In the genomic region with DNA sequence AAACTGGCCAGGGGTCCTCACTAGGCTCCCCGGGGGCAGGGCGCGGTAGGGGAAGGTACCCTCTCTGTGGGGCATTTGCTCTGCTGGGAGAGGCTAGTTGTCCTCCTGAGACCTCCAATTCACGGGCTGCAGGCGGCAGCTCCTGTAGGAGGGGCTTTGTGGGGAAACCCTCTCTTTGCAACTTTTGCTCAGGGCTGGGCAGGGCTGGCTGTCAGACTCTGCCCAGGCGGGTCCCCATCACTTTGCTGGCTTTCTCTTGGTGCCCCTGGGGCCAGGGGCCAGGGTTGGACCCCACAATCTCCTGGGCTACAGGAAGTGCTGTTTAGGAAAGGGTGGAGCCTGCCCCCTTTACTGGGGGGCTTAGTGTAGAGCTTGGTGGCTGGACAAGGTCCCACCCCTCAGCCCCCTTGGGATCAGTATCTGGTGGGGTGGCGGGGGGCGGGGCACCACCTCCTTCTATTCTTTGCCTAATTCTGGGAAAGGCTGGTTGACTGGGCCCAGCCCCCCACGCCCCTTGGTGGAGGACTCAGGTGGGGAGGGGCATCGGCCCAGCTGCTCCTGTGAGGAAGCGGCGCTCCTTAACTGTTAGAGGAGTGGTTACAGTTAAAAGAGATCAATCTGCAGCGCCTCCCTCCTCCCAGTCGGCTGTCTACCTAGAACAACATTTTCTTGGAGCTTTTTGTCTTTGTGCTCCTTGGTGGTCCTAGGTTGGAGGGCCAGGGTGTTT, we compare ENCODE assay signal across 8 cellular contexts.
DNase-seq lines count a peak whose midpoint lies in the region; ATAC-seq and TF ChIP-seq lines count a peak whose summit lies in the region.

No MANE protein-coding gene starts in this region.

- H3K4me1 ChIP-seq in RWPE2 (ENCODE audit: insufficient read depth, poor library complexity, severe bottlenecking) (peaks cover 9% of the 10 kb centered on the region), heart right ventricle (peaks cover 0 to 13% (median 3%) of the 10 kb centered on the region in 9 donors), neuron (ENCODE audit: insufficient read depth, low read length) (no peaks in the 10 kb centered on the region), OCI-LY7 (ENCODE audit: insufficient read depth, low read length, poor library complexity, severe bottlenecking) (no peaks in the 10 kb centered on the region)

- ATAC-seq in RWPE2 (ENCODE audit: low read depth) (peak; percentile 60), heart right ventricle (peak in 2 of 8 donors; percentile 30 to 49), left colon (no peak)

- H3K4me2 ChIP-seq in OCI-LY7 (ENCODE audit: low read length) = no peak overlapping the region

- TF ChIP-seq CTCF in RWPE2 (IDR thresholded peaks at IDR 0.05; ENCODE audit: poor library complexity, severe bottlenecking) (peak; percentile 18), heart right ventricle (IDR thresholded peaks at IDR 0.05) (no peak), OCI-LY7 (conservative IDR thresholded peaks at IDR 0.05; ENCODE audit: low read length) (no peak)

- in situ Hi-C loops in Caki2 (cut with HindIII; ENCODE audit: low pct_unique_long_range_greater_than_20kb, low sequenced_read_pairs) = no loop called here

- H3K9me3 ChIP-seq in RWPE2 (ENCODE audit: severe bottlenecking) (no peaks in the 10 kb centered on the region), heart right ventricle (peaks cover 0 to 5% (median 0%) of the 10 kb centered on the region in 11 donors), neuron (ENCODE audit: low read length) (no peaks in the 10 kb centered on the region), OCI-LY7 (ENCODE audit: low read length) (no peaks in the 10 kb centered on the region)

- H3K36me3 ChIP-seq in RWPE2 (ENCODE audit: low read depth) (no peaks in the 10 kb centered on the region), heart right ventricle (no peaks in the 10 kb centered on the region), neuron (ENCODE audit: insufficient read depth, low read length) (no peaks in the 10 kb centered on the region), OCI-LY7 (ENCODE audit: insufficient read depth, low read length) (no peaks in the 10 kb centered on the region)

- H2AFZ ChIP-seq in neuron (ENCODE audit: low read depth, low read length) = peak overlapping the region; percentile 89
- H2AFZ ChIP-seq in OCI-LY7 (ENCODE audit: low read length) = no peak overlapping the region

- CTCF ChIA-PET in OCI-LY7 (lab: Charles Lee; ENCODE audit: unreplicated experiment) = no interaction called here

- intact Hi-C loops in heart right ventricle (cut with DNase I) (no loop called here), OCI-LY7 (cut with micrococcal nuclease; ENCODE audit: unreplicated experiment) (no loop called here), left colon (cut with DNase I, micrococcal nuclease) (no loop called here)

- H3K79me2 ChIP-seq in OCI-LY7 (ENCODE audit: insufficient read depth, low read depth, low read length) = no peaks in the 10 kb centered on the region

- H3K9me2 ChIP-seq in OCI-LY7 (ENCODE audit: insufficient read depth, low read length) = no peaks in the 10 kb centered on the region

- H3K4me3 ChIP-seq in RWPE2 (ENCODE audit: severe bottlenecking) (peak overlapping the region; percentile 51), heart right ventricle (peak overlapping the region in 8 of 10 donors; percentile 21 to 46 (median 38)), neuron (ENCODE audit: low read length) (peak overlapping the region; percentile 43), OCI-LY7 (ENCODE audit: low read depth, low read length, poor library complexity, severe bottlenecking) (no peak overlapping the region)

- 0 to 1% methylated on average over 14 of the region's 14 CpGs for WGBS in heart right ventricle, 2 donors

- DNase-seq in Caki2 (ENCODE audit: low read depth) (peak; percentile 49), RWPE2 (ENCODE audit: low spot score) (peak; percentile 67), heart right ventricle (no peak), OCI-LY7 (ENCODE audit: low spot score) (no peak), left colon (no peak), T-helper 9 cell (no peak)
- no peak for DNase-seq in stimulated activated CD4-positive, alpha-beta T cell treated with anti-CD3 and anti-CD28 coated beads, Interleukin-2, amount 100 ng/mL, for 24 hours

- no peaks in the 10 kb centered on the region for H3K27me3 ChIP-seq in RWPE2 (ENCODE audit: insufficient read depth, poor library complexity, severe bottlenecking)
- H3K27me3 ChIP-seq in heart right ventricle = peaks cover 0 to 50% (median 37%) of the 10 kb centered on the region in 7 donors
- peaks cover 3% of the 10 kb centered on the region for H3K27me3 ChIP-seq in neuron (ENCODE audit: insufficient read depth, low read length)

- H4K20me1 ChIP-seq in OCI-LY7 (ENCODE audit: insufficient read depth, low read length) = no peaks in the 10 kb centered on the region

- H3K27ac ChIP-seq in RWPE2 (ENCODE audit: poor library complexity, severe bottlenecking) (peak overlapping the region; percentile 84), heart right ventricle (no peak overlapping the region), OCI-LY7 (ENCODE audit: low read depth, low read length, poor library complexity, severe bottlenecking) (no peak overlapping the region)

- POLR2A ChIA-PET in OCI-LY7 (lab: Charles Lee) = interaction anchor here (0.7 kb wide), 1 partner anchor 472 kb away, joined by 3 read pairs; no protein-coding TSS in a partner anchor

- no TSS peak for BruUV-seq in OCI-LY7 (replicated peaks; lab: Mats Ljungman, UMichigan)

Comparison
In these comparisons a context has a peak if more than half of its experiments do, and no peak if none do; other contexts are left out.
1. DNase-seq: peak in Caki2 (single experiment) and RWPE2 (single experiment); none in heart right ventricle (0 of 2), stimulated activated CD4-positive, alpha-beta T cell treated with anti-CD3 and anti-CD28 coated beads, Interleukin-2, amount 100 ng/mL, for 24 hours (0 of 2), OCI-LY7 (single experiment), left colon (0 of 2) and T-helper 9 cell (single experiment).